ENCODE assay signal across 9 cellular contexts in genomic region chr17:40315678-40316570, GRCh38. TPM values are rescaled to one million over a fixed set of nuclear protein-coding genes. Genes with fewer than 3 reads are reported as not detected.
A peak's percentile ranks its signal among the peaks of the same experiment; 100 is the strongest.
DNase-seq lines count a peak whose midpoint lies in the region; ATAC-seq and TF ChIP-seq lines count a peak whose summit lies in the region.
"Had no signal": no experiment of that assay in that cellular context is flagged by ENCODE, and none has a peak within 500 bp of the region (broad histone marks: within the 10 kb centered on the region; RNA-seq: fewer than 3 reads in every experiment).

No MANE protein-coding gene starts in this region.

- H3K9me2 ChIP-seq in OCI-LY7 (ENCODE audit: insufficient read depth, low read length) = no peaks in the 10 kb centered on the region

- POLR2A ChIA-PET in OCI-LY7 (lab: Charles Lee) = interaction anchor here (1.0 to 1.2 kb wide), 2 partner anchors 9 to 19 kb away, joined by 3 read pairs; no protein-coding TSS in a partner anchor

- H2AFZ ChIP-seq in mammary epithelial cell (ENCODE audit: low read depth, low read length) (peak overlapping the region; percentile 51), OCI-LY7 (ENCODE audit: low read length) (no peak overlapping the region)

- WGBS in mammary epithelial cell (ENCODE audit: low coverage, missing lambda C conversion rate) = 41% methylated on average over 8 of the region's 9 CpGs

- peak overlapping the region; percentile 100 for H3K4me2 ChIP-seq in BLaER1
- peak overlapping the region; percentile 86 for H3K4me2 ChIP-seq in mammary epithelial cell (ENCODE audit: insufficient read depth, low read depth, low read length)
- no peak overlapping the region for H3K4me2 ChIP-seq in OCI-LY7 (ENCODE audit: low read length)

- H3K27ac ChIP-seq in BLaER1 (peak overlapping the region; percentile 47), mammary epithelial cell (ENCODE audit: insufficient read depth, low read depth, low read length) (peak overlapping the region; percentile 1), OCI-LY7 (ENCODE audit: low read depth, low read length, poor library complexity, severe bottlenecking) (no peak overlapping the region)

- no peak for DNase-seq in mammary epithelial cell
- DNase-seq in natural killer cell = no peak
- no peak for DNase-seq in OCI-LY7 (ENCODE audit: low spot score)
- no peak for DNase-seq in NCI-H1048 (lab: John Stamatoyannopoulos, UW)

- no peaks in the 10 kb centered on the region for H3K36me3 ChIP-seq in BLaER1
- no peaks in the 10 kb centered on the region for H3K36me3 ChIP-seq in mammary epithelial cell (ENCODE audit: insufficient read depth, low read length)
- no peaks in the 10 kb centered on the region for H3K36me3 ChIP-seq in OCI-LY7 (ENCODE audit: insufficient read depth, low read length)

- H3K9me3 ChIP-seq in BLaER1 (no peaks in the 10 kb centered on the region), mammary epithelial cell (replicated peaks; ENCODE audit: insufficient read depth, low read length) (no peaks in the 10 kb centered on the region), OCI-LY7 (ENCODE audit: low read length) (no peaks in the 10 kb centered on the region)

- no peak for TF ChIP-seq POLR2A in GM18505 (IDR thresholded peaks at IDR 0.05; ENCODE audit: borderline replicate concordance, extremely low read depth, insufficient read depth, insufficient read length)

- H3K4me3 ChIP-seq in BLaER1 (no peak overlapping the region), mammary epithelial cell (replicated peaks in 1 of 3; ENCODE audit: insufficient read depth in 1 of 3, low read depth in 2 of 3, low read length in 3 of 3) (peak overlapping the region in 1 of 3 experiments; percentile 7), OCI-LY7 (ENCODE audit: low read depth, low read length, poor library complexity, severe bottlenecking) (no peak overlapping the region)

- peak overlapping the region in 3 of 4 donors; percentile 17 to 78 (median 66) for H3K4me3 Mint-ChIP-seq in IgD-negative memory B cell
- H3K4me3 Mint-ChIP-seq in natural killer cell = peak overlapping the region; percentile 57

- intact Hi-C loops in mammary epithelial cell (cut with micrococcal nuclease) (loop anchor here (10.0 kb wide), 1 partner anchor 291 kb away; no protein-coding TSS in a partner anchor), natural killer cell (cut with micrococcal nuclease) (no loop called here), OCI-LY7 (cut with micrococcal nuclease; ENCODE audit: unreplicated experiment) (no loop called here)

- ATAC-seq in natural killer cell = no peak
- no peak for ATAC-seq in GM21526 (IDR thresholded peaks at IDR 0.05; ENCODE audit: low FRiP score, unreplicated experiment)
- no peak for ATAC-seq in GM18505 (IDR thresholded peaks at IDR 0.05; ENCODE audit: unreplicated experiment)

- peak overlapping the region; percentile 16; the same call in 1 of the 2 replicates for H3K9ac ChIP-seq in BLaER1
- no peak overlapping the region for H3K9ac ChIP-seq in mammary epithelial cell (ENCODE audit: insufficient read depth, low read length)

- H3K27ac Mint-ChIP-seq in IgD-negative memory B cell (no peak overlapping the region), natural killer cell (peak overlapping the region; percentile 53 to 78)

- H3K79me2 ChIP-seq in mammary epithelial cell (ENCODE audit: insufficient read depth, low read length) (peaks cover 29% of the 10 kb centered on the region), OCI-LY7 (ENCODE audit: insufficient read depth, low read depth, low read length) (no peaks in the 10 kb centered on the region)

- H3K4me1 ChIP-seq in BLaER1 = peaks cover 96% of the 10 kb centered on the region
- H3K4me1 ChIP-seq in mammary epithelial cell (ENCODE audit: insufficient read depth, low read length) = peaks cover 75% of the 10 kb centered on the region
- peaks cover 47% of the 10 kb centered on the region for H3K4me1 ChIP-seq in OCI-LY7 (ENCODE audit: insufficient read depth, low read length, poor library complexity, severe bottlenecking)

- H3K27me3 Mint-ChIP-seq in IgD-negative memory B cell (peaks cover 5% of the 10 kb centered on the region), natural killer cell (ENCODE audit: low read depth in 2 of 2) (no peaks in the 10 kb centered on the region)

- H3K27me3 ChIP-seq in BLaER1 (no peaks in the 10 kb centered on the region; the same call in 1 of the 2 replicates), mammary epithelial cell (ENCODE audit: insufficient read depth, low read length) (no peaks in the 10 kb centered on the region)

- in situ Hi-C loops in mammary epithelial cell (cut with MboI; ENCODE audit: low sequenced_read_pairs in 2 of 2) = no loop called here

- H4K20me1 ChIP-seq in BLaER1 (peaks cover 23% of the 10 kb centered on the region), mammary epithelial cell (ENCODE audit: insufficient read depth, low read length) (no peaks in the 10 kb centered on the region), OCI-LY7 (ENCODE audit: insufficient read depth, low read length) (no peaks in the 10 kb centered on the region)

- no peaks in the 10 kb centered on the region for H3K9me3 Mint-ChIP-seq in IgD-negative memory B cell
- no peaks in the 10 kb centered on the region for H3K9me3 Mint-ChIP-seq in natural killer cell

- H3K4me1 Mint-ChIP-seq in IgD-negative memory B cell (peaks cover 38 to 49% (median 41%) of the 10 kb centered on the region in 3 donors), natural killer cell (peaks cover 72 to 83% of the 10 kb centered on the region in 2 donors)

- H3K36me3 Mint-ChIP-seq in IgD-negative memory B cell (peaks cover 1% of the 10 kb centered on the region), natural killer cell (no peaks in the 10 kb centered on the region)

- TF ChIP-seq CTCF in mammary epithelial cell (conservative IDR thresholded peaks at IDR 0.05 in 1 of 2, IDR thresholded peaks at IDR 0.05 in 1 of 2; ENCODE audit: extremely low read depth in 1 of 2, insufficient read depth in 1 of 2, low read depth in 1 of 2, low read length in 2 of 2) = no peak
- no peak for TF ChIP-seq CTCF in natural killer cell (IDR thresholded peaks at IDR 0.05)
- no peak for TF ChIP-seq CTCF in OCI-LY7 (conservative IDR thresholded peaks at IDR 0.05; ENCODE audit: low read length)

- dilution Hi-C loops in mammary epithelial cell (cut with HindIII; ENCODE audit: low sequenced_read_pairs) = loop anchor here (5.0 kb wide), 2 partner anchors 49 to 226 kb away; no protein-coding TSS in a partner anchor

- BruUV-seq in mammary epithelial cell (replicated peaks; lab: Mats Ljungman, UMichigan) (no TSS peak), OCI-LY7 (replicated peaks; lab: Mats Ljungman, UMichigan) (no TSS peak)

- CTCF ChIA-PET in mammary epithelial cell (lab: Charles Lee; ENCODE audit: low non-redundant PET) = interaction anchor here (0.7 kb wide), 1 partner anchor 30 kb away, joined by 4 read pairs; no protein-coding TSS in a partner anchor
- CTCF ChIA-PET in OCI-LY7 (lab: Charles Lee; ENCODE audit: unreplicated experiment) = interaction anchor here (1.6 kb wide), 1 partner anchor 23 kb away, joined by 4 read pairs; no protein-coding TSS in a partner anchor

RNA-seq across cellular contexts. Expression of gene RARA, which starts 6.9 kb away (rescaled TPM):
- 13.7 TPM for polyA plus RNA-seq in IgD-negative memory B cell
- total RNA-seq in mammary epithelial cell = 10 to 100 TPM; 12.7 to 26.6 TPM
- polyA plus RNA-seq in mammary epithelial cell = 6.9 TPM
- 18.5 TPM for polyA minus RNA-seq in mammary epithelial cell
- total RNA-seq in natural killer cell = 10 to 100 TPM; 75.9 to 94.6 (median 79.1) TPM
- total RNA-seq in OCI-LY7 (2014; rRNA removed; shearing (Covaris generic)) = 3.1 and 5.7 TPM in 2 replicates
- 8.0 and 8.6 TPM in 2 replicates for total RNA-seq in OCI-LY7 (2022)

RNA-seq across cellular contexts. Expression of gene CDC6, which starts 28.2 kb away (rescaled TPM):
- polyA plus RNA-seq in IgD-negative memory B cell = 0.93 TPM
- total RNA-seq in mammary epithelial cell = 10 to 100 TPM in 1 of 2 donors, 1 to 10 TPM in 1; 5.2 to 61.8 TPM
- polyA plus RNA-seq in mammary epithelial cell = 53.9 TPM
- 22.7 TPM for polyA minus RNA-seq in mammary epithelial cell
- 1 to 10 TPM; 3.4 to 4.9 (median 3.8) TPM for total RNA-seq in natural killer cell
- 72.3 and 75.2 TPM in 2 replicates for total RNA-seq in OCI-LY7 (2014; rRNA removed; shearing (Covaris generic))
- total RNA-seq in OCI-LY7 (2022) = 132 and 156 TPM in 2 replicates

RNA-seq across cellular contexts. Expression of gene GJD3, which starts 48.6 kb away (rescaled TPM):
- polyA plus RNA-seq in IgD-negative memory B cell (not detected), mammary epithelial cell (not detected)
- total RNA-seq in mammary epithelial cell (under 1 TPM in 1 of 2 donors, not detected in 1; 0.67 TPM), natural killer cell (not detected), OCI-LY7 (2022) (not detected in 2 replicates)
- 0.57 TPM for polyA minus RNA-seq in mammary epithelial cell
- total RNA-seq in OCI-LY7 (2014; rRNA removed; shearing (Covaris generic)) = not detected in 2 replicates
- total RNA-seq: HT1080 had no signal

Comparison
In these comparisons a context has a peak if more than half of its experiments do, and no peak if none do; other contexts are left out.
1. H3K27ac Mint-ChIP-seq: peak in natural killer cell (2 of 2); none in IgD-negative memory B cell (0 of 3).